Comparison of ENCODE assay signal across 8 cellular contexts in the genomic region with DNA sequence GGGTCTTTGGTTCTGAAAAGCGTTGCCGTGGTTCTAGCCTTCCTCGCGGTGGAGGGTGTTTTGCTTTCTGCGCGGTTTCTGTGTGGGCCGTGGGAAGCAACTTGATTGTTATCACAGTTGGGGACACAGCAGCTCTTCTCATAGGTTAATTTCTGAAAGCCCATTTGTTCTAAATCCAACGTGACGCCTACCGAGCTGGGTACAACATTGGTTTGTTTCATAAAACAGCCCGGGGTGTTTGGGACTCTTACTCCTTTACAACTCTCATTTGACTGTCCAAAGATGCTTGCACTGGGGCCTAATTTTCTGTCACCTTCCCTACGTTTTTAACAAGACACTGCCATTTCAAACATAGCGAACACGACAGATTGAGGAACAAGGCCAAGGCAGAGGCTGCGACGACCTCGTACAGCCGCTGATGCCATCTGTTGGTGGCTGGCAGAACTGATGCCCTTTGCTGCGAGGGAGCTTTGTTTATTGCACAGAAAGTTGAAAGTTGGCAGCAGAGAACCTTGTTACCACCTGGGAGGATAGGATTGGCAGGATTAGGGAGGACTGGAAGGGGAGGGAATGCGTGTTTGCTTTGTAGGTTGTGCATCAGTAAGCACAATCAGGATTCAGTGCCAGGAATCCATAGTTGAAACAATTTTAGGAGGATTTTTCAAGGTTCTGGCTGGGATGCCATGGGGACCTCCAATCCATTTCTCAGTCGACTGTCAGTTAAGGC.
DNase-seq lines count a peak whose midpoint lies in the region; ATAC-seq and TF ChIP-seq lines count a peak whose summit lies in the region.

No MANE protein-coding gene starts in this region.

- H3K36me3 ChIP-seq in cardiac muscle cell (no peaks in the 10 kb centered on the region), psoas muscle (ENCODE audit: insufficient read depth in 1 of 2, low read depth in 1 of 2) (no peaks in the 10 kb centered on the region), upper lobe of right lung (no peaks in the 10 kb centered on the region)

- H3K27me3 Mint-ChIP-seq in activated naive CD8-positive, alpha-beta T cell treated with anti-CD3 and anti-CD28 coated beads, Interleukin-2, amount 10 ng/mL, durations not matched to agents 7 days and 5 days, result no peaks in the 10 kb centered on the region

- intact Hi-C loops in psoas muscle (cut with DNase I) (loop anchor here (1.0 to 10.0 kb wide), 3 partner anchors 95 to 209 kb away; no protein-coding TSS in a partner anchor), upper lobe of right lung (cut with DNase I) (loop anchor here (5.0 kb wide), 1 partner anchor 93 kb away; no protein-coding TSS in a partner anchor)

- H3K27me3 ChIP-seq in cardiac muscle cell (no peaks in the 10 kb centered on the region), psoas muscle (ENCODE audit: insufficient read depth in 3 of 3, low read length in 2 of 3) (no peaks in the 10 kb centered on the region), upper lobe of right lung (no peaks in the 10 kb centered on the region)

- H3K9me3 Mint-ChIP-seq in activated naive CD8-positive, alpha-beta T cell treated with anti-CD3 and anti-CD28 coated beads, Interleukin-2, amount 10 ng/mL, durations not matched to agents 7 days and 5 days, result no peaks in the 10 kb centered on the region

- H3K4me1 Mint-ChIP-seq in activated naive CD8-positive, alpha-beta T cell treated with anti-CD3 and anti-CD28 coated beads, Interleukin-2, amount 10 ng/mL, durations not matched to agents 7 days and 5 days, result peaks cover 60% of the 10 kb centered on the region

- WGBS in psoas muscle, 3 donors, result 28 to 31% (median 30%) methylated on average over 21 of the region's 21 CpGs

- peak overlapping the region; percentile 94 for H3K27ac Mint-ChIP-seq in activated naive CD8-positive, alpha-beta T cell treated with anti-CD3 and anti-CD28 coated beads, Interleukin-2, amount 10 ng/mL, durations not matched to agents 7 days and 5 days

- H3K27ac ChIP-seq in cardiac muscle cell (no peak overlapping the region), psoas muscle (peak overlapping the region; percentile 51), upper lobe of right lung (peak overlapping the region; percentile 32)

- peak; percentile 70 for ATAC-seq in GM21528 (IDR thresholded peaks at IDR 0.05; ENCODE audit: low FRiP score, unreplicated experiment)
- peak; percentile 69 for ATAC-seq in activated naive CD8-positive, alpha-beta T cell treated with anti-CD3 and anti-CD28 coated beads, Interleukin-2, amount 10 ng/mL, durations not matched to agents 7 days and 5 days (ENCODE audit: low read depth)
- peak; percentile 82 to 95 (median 87) for ATAC-seq in psoas muscle
- ATAC-seq in upper lobe of right lung, result peak; percentile 97

- peak; percentile 95 for DNase-seq in Ammon's horn (ENCODE audit: low spot score)
- DNase-seq in NCI-H128 (lab: John Stamatoyannopoulos, UW; ENCODE audit: unreplicated experiment), result peak; percentile 44
- DNase-seq in SW480 (ENCODE audit: low spot score), result peak; percentile 66
- DNase-seq in activated naive CD8-positive, alpha-beta T cell treated with anti-CD3 and anti-CD28 coated beads, Interleukin-2, amount 10 ng/mL, durations not matched to agents 7 days and 5 days, result peak; percentile 81
- DNase-seq in cardiac muscle cell (ENCODE audit: low read depth in 1 of 2, low spot score in 1 of 2), result peak; percentile 58 to 78
- peak; percentile 74 to 84 for DNase-seq in psoas muscle
- DNase-seq in upper lobe of right lung, result peak; percentile 88

- no peaks in the 10 kb centered on the region for H3K4me1 ChIP-seq in cardiac muscle cell (ENCODE audit: low read depth)
- H3K4me1 ChIP-seq in psoas muscle, result peaks cover 12% of the 10 kb centered on the region
- H3K4me1 ChIP-seq in upper lobe of right lung, result peaks cover 11% of the 10 kb centered on the region

- H3K9me3 ChIP-seq in cardiac muscle cell (ENCODE audit: low read depth) (no peaks in the 10 kb centered on the region), psoas muscle (no peaks in the 10 kb centered on the region), upper lobe of right lung (no peaks in the 10 kb centered on the region)

- peak; percentile 96 for TF ChIP-seq CTCF in cardiac muscle cell (IDR thresholded peaks at IDR 0.05; ENCODE audit: low read depth, low read length)
- peak; percentile 87 for TF ChIP-seq CTCF in psoas muscle (IDR thresholded peaks at IDR 0.05)
- peak; percentile 92 for TF ChIP-seq CTCF in upper lobe of right lung (IDR thresholded peaks at IDR 0.05)

- POLR2A ChIA-PET in activated naive CD8-positive, alpha-beta T cell treated with anti-CD3 and anti-CD28 coated beads, Interleukin-2, amount 10 ng/mL, durations not matched to agents 7 days and 5 days (lab: Charles Lee), result interaction anchor here (0.8 to 7.7 kb wide), 20 partner anchors 10 to 211 kb away, joined by 3 to 120 read pairs (median 7); a partner anchor contains a TSS

- peak overlapping the region; percentile 74 for H3K4me3 Mint-ChIP-seq in activated naive CD8-positive, alpha-beta T cell treated with anti-CD3 and anti-CD28 coated beads, Interleukin-2, amount 10 ng/mL, durations not matched to agents 7 days and 5 days

- H3K36me3 Mint-ChIP-seq in activated naive CD8-positive, alpha-beta T cell treated with anti-CD3 and anti-CD28 coated beads, Interleukin-2, amount 10 ng/mL, durations not matched to agents 7 days and 5 days, result peaks cover 13% of the 10 kb centered on the region

- no peak overlapping the region for H3K4me3 ChIP-seq in cardiac muscle cell
- H3K4me3 ChIP-seq in psoas muscle, result peak overlapping the region; percentile 35
- H3K4me3 ChIP-seq in upper lobe of right lung, result no peak overlapping the region

Comparison
In these comparisons a context has a peak if more than half of its experiments do, and no peak if none do; other contexts are left out.
1. DNase-seq: peak in every context shown above with its lines; median percentile 95 in Ammon's horn; 88 in upper lobe of right lung; 81 in activated naive CD8-positive, alpha-beta T cell treated with anti-CD3 and anti-CD28 coated beads, Interleukin-2, amount 10 ng/mL, durations not matched to agents 7 days and 5 days; 79 in psoas muscle; 68 in cardiac muscle cell; 66 in SW480; 44 in NCI-H128.